Comparison of ENCODE assay signal across 1 cellular context in the genomic region with DNA sequence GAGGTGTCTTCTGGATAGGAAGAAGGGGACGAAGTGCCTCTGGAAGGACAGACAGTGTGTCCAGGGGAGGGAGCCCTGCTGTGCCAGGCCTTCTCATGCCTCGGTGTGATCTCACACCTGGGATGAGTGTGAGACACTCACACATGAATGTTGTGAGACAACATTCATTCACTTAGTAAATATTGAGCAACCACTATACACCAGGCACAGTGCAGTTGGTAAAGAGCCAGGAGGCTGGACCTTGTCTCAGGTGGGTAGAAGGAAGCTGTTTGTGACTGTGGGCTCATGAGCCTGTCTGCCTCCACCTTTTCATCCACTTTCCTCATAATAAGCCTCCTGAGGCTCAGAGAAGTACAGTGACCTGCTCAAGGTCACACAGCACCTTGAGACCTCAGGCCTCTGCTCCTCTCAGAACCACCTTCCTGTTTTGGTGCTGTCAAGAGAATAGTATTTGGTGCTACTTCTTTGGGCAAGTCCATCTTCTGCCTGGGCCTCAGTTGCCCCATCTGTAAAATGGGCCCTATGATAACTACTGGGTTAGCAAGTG.
TF ChIP-seq lines count a peak whose summit lies in the region.

No MANE protein-coding gene starts in this region.

TF ChIP-seq in HepG2, 621 proteins besides CTCF, POLR2A, EP300 and RAD21 (continued from another document):
- TF ChIP-seq ZUFSP (CRISPR knock-in tag; IDR thresholded peaks at IDR 0.05; ENCODE audit: borderline replicate concordance) (no peak), ELF1 (CRISPR knock-in tag; IDR thresholded peaks at IDR 0.05) (no peak), ZNF749 (CRISPR knock-in tag; IDR thresholded peaks at IDR 0.05; ENCODE audit: borderline replicate concordance) (no peak), CREM (IDR thresholded peaks at IDR 0.05) (no peak), CREM (CRISPR knock-in tag; IDR thresholded peaks at IDR 0.05) (no peak)
